8 cellular contexts compared by ENCODE assay signal in the genomic region with DNA sequence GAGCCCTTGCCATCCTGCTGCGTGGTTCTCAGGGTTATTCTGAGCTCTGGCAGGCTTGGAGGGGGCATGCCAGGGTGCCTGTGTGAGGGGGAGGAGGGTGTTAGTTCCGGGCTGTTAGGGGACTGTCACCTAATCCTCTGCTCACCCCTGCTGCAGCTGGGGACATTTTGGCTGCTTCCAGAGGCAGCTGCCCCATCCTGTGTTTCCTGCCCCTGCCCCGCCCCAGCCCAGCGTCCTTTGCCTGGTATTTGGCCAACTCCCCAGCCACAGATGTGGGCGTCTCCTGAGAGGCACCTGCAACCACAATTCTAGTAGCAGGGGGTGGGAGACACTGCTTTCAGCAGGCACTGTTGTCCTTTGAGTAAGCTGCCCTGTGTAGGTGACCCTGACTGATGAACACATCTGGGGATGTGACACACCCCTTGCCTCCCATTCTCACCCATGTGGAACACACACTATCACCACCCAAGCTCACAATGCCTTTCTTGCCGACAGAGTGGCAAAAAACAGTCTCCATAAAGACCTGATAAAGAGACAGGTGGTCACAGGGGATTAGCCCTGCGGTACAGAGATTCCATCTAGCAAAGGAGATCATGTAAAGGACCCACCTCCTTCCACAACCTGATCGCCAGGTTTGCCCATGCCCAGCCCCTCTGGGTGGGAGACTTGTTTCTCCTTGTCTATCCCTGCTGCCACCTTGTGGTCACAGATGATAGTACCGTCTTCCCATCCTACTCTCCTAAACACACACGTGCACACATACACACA. TPM values are rescaled to one million over a fixed set of nuclear protein-coding genes. Genes with fewer than 3 reads are reported as not detected.
DNase-seq lines count a peak whose midpoint lies in the region; ATAC-seq, FAIRE-seq and TF ChIP-seq lines count a peak whose summit lies in the region.

A gene (minus strand): TSS at position 48 of the 768 bp plus-strand sequence. CDS start 35 bp downstream, at position 13.

- H3F3A ChIP-seq in Loucy (ENCODE audit: low read depth) (no peaks in the 10 kb centered on the region), SK-N-SH (replicated peaks; ENCODE audit: insufficient read depth) (no peaks in the 10 kb centered on the region)

- H3K4me3 Mint-ChIP-seq in activated naive CD4-positive, alpha-beta T cell treated with anti-CD3 and anti-CD28 coated beads for 36 hours, result peak within 1 kb of the TSS; percentile 1

- H3K9ac ChIP-seq in ES-I3 (ENCODE audit: low read depth, low read length) (peak within 1 kb of the TSS; percentile 66; the same call in 1 of the 2 replicates), Loucy (ENCODE audit: low read depth, low read length, poor library complexity, severe bottlenecking) (no peak within 1 kb of the TSS), SK-N-SH (no peak within 1 kb of the TSS)

- no peaks in the 10 kb centered on the region for H3K9me2 ChIP-seq in Loucy (replicated peaks; ENCODE audit: low read depth, low read length)
- no peaks in the 10 kb centered on the region for H3K9me2 ChIP-seq in SK-N-SH

- H3K4me1 ChIP-seq in ES-I3 (ENCODE audit: insufficient read depth, low read length), result peaks cover 10% of the 10 kb centered on the region; the same call in 1 of the 2 replicates
- H3K4me1 ChIP-seq in Loucy (ENCODE audit: insufficient read depth, low read length, poor library complexity, severe bottlenecking), result peaks cover 8% of the 10 kb centered on the region
- H3K4me1 ChIP-seq in SK-N-SH (ENCODE audit: control insufficient read depth in 1 of 2, insufficient read depth in 2 of 2, low read depth in 1 of 2, low read length in 1 of 2), result peaks cover 0 to 12% of the 10 kb centered on the region in 2 experiments; a peak in 1 of 4 replicates

- POLR2A ChIA-PET in SK-N-SH (lab: Yijun Ruan, JAX), result no interaction called here

- intact Hi-C loops in activated naive CD4-positive, alpha-beta T cell treated with anti-CD3 and anti-CD28 coated beads for 36 hours (cut with micrococcal nuclease), result loop anchor here (5.0 kb wide), 1 partner anchor 336 kb away; no protein-coding TSS in a partner anchor

- H3K4me2 ChIP-seq in Loucy (ENCODE audit: low read depth, low read length, poor library complexity, severe bottlenecking) (peak within 1 kb of the TSS; percentile 82), SK-N-SH (no peak within 1 kb of the TSS)

- no peaks in the 10 kb centered on the region for H3K36me3 Mint-ChIP-seq in activated naive CD4-positive, alpha-beta T cell treated with anti-CD3 and anti-CD28 coated beads for 36 hours (ENCODE audit: low read depth)

- no peak within 1 kb of the TSS for H3K27ac ChIP-seq in SK-N-SH (ENCODE audit: low read depth in 2 of 2, low read length in 1 of 2)

- TF ChIP-seq CTCF in Loucy (conservative IDR thresholded peaks at IDR 0.05; ENCODE audit: low read length) (peak; percentile 83), SK-N-SH (IDR thresholded peaks at IDR 0.05) (peak; percentile 82)

- H3K9me3 ChIP-seq in ES-I3 (ENCODE audit: control insufficient read depth, insufficient read depth, low read length) (no peaks in the 10 kb centered on the region), Loucy (ENCODE audit: insufficient read depth, low read depth, low read length) (no peaks in the 10 kb centered on the region), SK-N-SH (no peaks in the 10 kb centered on the region)

- H3K27me3 ChIP-seq in Loucy (ENCODE audit: insufficient read depth, low read length, poor library complexity, severe bottlenecking), result no peaks in the 10 kb centered on the region
- no peaks in the 10 kb centered on the region for H3K27me3 ChIP-seq in SK-N-SH (ENCODE audit: insufficient read depth)

- no peaks in the 10 kb centered on the region for H4K20me1 ChIP-seq in Loucy (ENCODE audit: insufficient read depth, low read length, poor library complexity, severe bottlenecking)
- no peaks in the 10 kb centered on the region for H4K20me1 ChIP-seq in SK-N-SH (ENCODE audit: insufficient read depth)

- CTCF ChIA-PET in SK-N-SH (lab: Yijun Ruan, JAX), result interaction anchor here (0.6 to 6.5 kb wide), 31 partner anchors 9 to 321 kb away, joined by 3 to 47 read pairs (median 4); a partner anchor contains a TSS
- CTCF ChIA-PET in activated naive CD4-positive, alpha-beta T cell treated with anti-CD3 and anti-CD28 coated beads for 36 hours (lab: Charles Lee), result interaction anchor here (0.6 to 2.0 kb wide), 9 partner anchors 9 to 167 kb away, joined by 3 to 9 read pairs (median 3); no protein-coding TSS in a partner anchor

- no peak for FAIRE-seq in frontal cortex (lab: Jason Lieb, UNC)

- H3K4me3 ChIP-seq in Loucy (ENCODE audit: low read length, poor library complexity, severe bottlenecking), result peak within 1 kb of the TSS; percentile 51
- peak within 1 kb of the TSS in 1 of 2 experiments; percentile 9; a peak in 1 of 4 replicates for H3K4me3 ChIP-seq in SK-N-SH (ENCODE audit: low read depth in 2 of 2, low read length in 1 of 2)

- no peaks in the 10 kb centered on the region for H3K9me3 Mint-ChIP-seq in activated naive CD4-positive, alpha-beta T cell treated with anti-CD3 and anti-CD28 coated beads for 36 hours

- 27% methylated on average over 8 of the region's 10 CpGs for WGBS in SK-N-SH (ENCODE audit: low lambda C conversion rate)

- peak within 1 kb of the TSS; percentile 48 for H3K27ac Mint-ChIP-seq in activated naive CD4-positive, alpha-beta T cell treated with anti-CD3 and anti-CD28 coated beads for 36 hours

- H3K4me1 Mint-ChIP-seq in activated naive CD4-positive, alpha-beta T cell treated with anti-CD3 and anti-CD28 coated beads for 36 hours (ENCODE audit: low read depth), result peaks cover 32% of the 10 kb centered on the region

- peak; percentile 78 for DNase-seq in SK-N-SH
- DNase-seq in activated naive CD4-positive, alpha-beta T cell treated with anti-CD3 and anti-CD28 coated beads for 36 hours, result peak; percentile 91
- peak; percentile 44 to 56 for DNase-seq in frontal cortex (ENCODE audit: low spot score in 2 of 2)
- peak; percentile 85 for DNase-seq in pons (ENCODE audit: low spot score)
- DNase-seq in ureter (ENCODE audit: low spot score), result peak; percentile 85

- no peak for TF ChIP-seq EP300 in SK-N-SH (IDR thresholded peaks at IDR 0.05; ENCODE audit: borderline replicate concordance in 1 of 2, low read depth in 1 of 2, low read length in 1 of 2)

- H3K27me3 Mint-ChIP-seq in activated naive CD4-positive, alpha-beta T cell treated with anti-CD3 and anti-CD28 coated beads for 36 hours (ENCODE audit: low read depth), result no peaks in the 10 kb centered on the region

- H3K79me2 ChIP-seq in Loucy (ENCODE audit: insufficient read depth, low read length) (no peaks in the 10 kb centered on the region), SK-N-SH (ENCODE audit: insufficient read depth) (no peaks in the 10 kb centered on the region)

- ATAC-seq in GM21515 (IDR thresholded peaks at IDR 0.05; ENCODE audit: unreplicated experiment), result no peak

- peak within 1 kb of the TSS; percentile 57 for H2AFZ ChIP-seq in Loucy (ENCODE audit: low read length)
- no peak within 1 kb of the TSS for H2AFZ ChIP-seq in SK-N-SH (ENCODE audit: low read depth)

- TF ChIP-seq RAD21 in SK-N-SH (IDR thresholded peaks at IDR 0.05; ENCODE audit: low read length), result peak; percentile 64

- no peaks in the 10 kb centered on the region for H3K36me3 ChIP-seq in ES-I3 (ENCODE audit: insufficient read depth, low read length)
- H3K36me3 ChIP-seq in Loucy (ENCODE audit: insufficient read depth, low read length), result no peaks in the 10 kb centered on the region
- peaks cover 0 to 10% of the 10 kb centered on the region in 2 experiments for H3K36me3 ChIP-seq in SK-N-SH (replicated peaks in 1 of 2; ENCODE audit: control insufficient read depth in 1 of 2, insufficient read depth in 2 of 2, low read length in 1 of 2)

TF ChIP-seq in SK-N-SH, 30 proteins besides CTCF, POLR2A, EP300 and RAD21:
- TF ChIP-seq GATA2 (CRISPR knock-in tag; IDR thresholded peaks at IDR 0.05) (no peak), MXI1 (IDR thresholded peaks at IDR 0.05; ENCODE audit: low read depth, low read length) (peak; percentile 72), NRF1 (IDR thresholded peaks at IDR 0.05; ENCODE audit: low read depth, low read length) (no peak), SMC3 (IDR thresholded peaks at IDR 0.05; ENCODE audit: low read depth, low read length) (peak; percentile 54)

RNA-seq across cellular contexts. Expression of the gene that starts here (rescaled TPM):
- 0.54 and 0.71 TPM in 2 replicates for polyA plus RNA-seq in SK-N-SH (2012; rRNA removed)
- 0.24 and 0.42 TPM in 2 replicates for polyA plus RNA-seq in SK-N-SH (2012; cell fraction: cytosol; rRNA removed)
- polyA plus RNA-seq in SK-N-SH (2012; cell fraction: nucleus; rRNA removed), result 3.8 and 4.9 TPM in 2 replicates
- total RNA-seq in activated naive CD4-positive, alpha-beta T cell treated with anti-CD3 and anti-CD28 coated beads for 36 hours, result under 1 TPM; 0.22 to 0.38 TPM
- total RNA-seq in frontal cortex (0.82 TPM), ureter (1.2 TPM)

Comparison
In these comparisons a context has a peak if more than half of its experiments do, and no peak if none do; other contexts are left out.
1. Peak in DNase-seq in activated naive CD4-positive, alpha-beta T cell treated with anti-CD3 and anti-CD28 coated beads for 36 hours; RNA of the gene not detected or under 1 TPM.
2. Peak in DNase-seq in frontal cortex; RNA of the gene not detected or under 1 TPM.